ENCODE assay signal across 9 cellular contexts in genomic region chr15:98896802-98897732, GRCh38.
DNase-seq lines count a peak whose midpoint lies in the region; ATAC-seq lines count a peak whose summit lies in the region.
"Had no signal": no experiment of that assay in that cellular context is flagged by ENCODE, and none has a peak within 500 bp of the region (broad histone marks: within the 10 kb centered on the region; RNA-seq: fewer than 3 reads in every experiment).

No MANE protein-coding gene starts in this region.

- H3K9me3 ChIP-seq in HAP-1 = no peaks in the 10 kb centered on the region
- H3K9me3 ChIP-seq: right lobe of liver had no signal

- ATAC-seq in GM18511 (IDR thresholded peaks at IDR 0.05; ENCODE audit: unreplicated experiment) = no peak
- no peak for ATAC-seq in HG02852 (IDR thresholded peaks at IDR 0.05; ENCODE audit: unreplicated experiment)

- peak overlapping the region in 20 of 21 experiments; percentile 19 to 84 (median 62) for H3K27ac ChIP-seq in skin epidermis

- peaks cover 48% of the 10 kb centered on the region for H3K4me1 ChIP-seq in HAP-1
- H3K4me1 ChIP-seq: right lobe of liver had no signal

- 0 out of 2 replicates have a peak, but pooled peaks cover 3% of the 10 kb centered on the region for H3K36me3 ChIP-seq in HAP-1 (replicated peaks)
- H3K36me3 ChIP-seq: right lobe of liver had no signal

- in situ Hi-C loops in HAP-1 (cut with MboI; ENCODE audit: low sequenced_read_pairs) = no loop called here

- H3K4me3 ChIP-seq in HAP-1 (no peak overlapping the region), skin epidermis (no peak overlapping the region)
- H3K4me3 ChIP-seq: right lobe of liver had no signal

- H3K27me3 ChIP-seq in HAP-1 (ENCODE audit: low read depth) = no peaks in the 10 kb centered on the region
- H3K27me3 ChIP-seq: right lobe of liver had no signal

- DNase-seq in HAP-1 (ENCODE audit: low spot score in 2 of 2) = peak; percentile 48 to 80
- peak; percentile 97 for DNase-seq in SW 1271 (lab: John Stamatoyannopoulos, UW)
- peak; percentile 94 for DNase-seq in glomerular visceral epithelial cell (ENCODE audit: extremely low spot score)
- DNase-seq in stimulated activated naive CD4-positive, alpha-beta T cell treated with Interleukin-2 at 50 U/mL for 16 hours (lab: John Stamatoyannopoulos, UW) = no peak
- DNase-seq in NCI-H1436 (lab: John Stamatoyannopoulos, UW) = no peak
- DNase-seq: right lobe of liver had no signal

Comparison
In these comparisons a context has a peak if more than half of its experiments do, and no peak if none do; other contexts are left out.
1. DNase-seq: peak in HAP-1 (2 of 2), SW 1271 (2 of 2) and glomerular visceral epithelial cell (single experiment); none in stimulated activated naive CD4-positive, alpha-beta T cell treated with Interleukin-2 at 50 U/mL for 16 hours (single experiment) and NCI-H1436 (single experiment).